16 cellular contexts compared by ENCODE assay signal in the genomic region with DNA sequence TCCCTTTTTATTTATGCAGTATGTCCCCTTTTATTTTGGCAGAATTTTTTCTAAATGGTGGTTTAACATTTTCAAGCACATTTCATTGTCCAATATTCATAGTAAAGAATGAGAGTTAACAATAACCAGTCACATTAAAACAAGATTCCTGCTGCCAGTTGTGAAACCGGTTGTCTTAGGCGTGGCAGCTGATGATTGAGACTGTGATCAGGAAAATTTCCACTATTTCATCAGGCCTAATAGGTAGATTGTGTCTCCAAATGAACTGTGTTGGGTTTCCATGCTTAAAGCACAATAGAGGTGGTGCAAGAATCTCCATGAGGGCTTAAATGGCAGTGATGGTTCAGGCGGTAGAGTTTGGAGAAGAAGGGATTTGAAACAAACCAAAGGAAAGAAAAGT. TPM values are rescaled to one million over a fixed set of nuclear protein-coding genes. Genes with fewer than 3 reads are reported as not detected.
DNase-seq lines count a peak whose midpoint lies in the region; ATAC-seq, FAIRE-seq and TF ChIP-seq lines count a peak whose summit lies in the region.
"Had no signal": no experiment of that assay in that cellular context is flagged by ENCODE, and none has a peak within 500 bp of the region (broad histone marks: within the 10 kb centered on the region; RNA-seq: fewer than 3 reads in every experiment).

No MANE protein-coding gene starts in this region.

- H3K9ac ChIP-seq in KMS-11, result peak overlapping the region; percentile 95
- H3K9ac ChIP-seq in mucosa of rectum (ENCODE audit: low read depth in 1 of 2, low read length in 2 of 2), result peak overlapping the region in 1 of 2 donors; percentile 5

- no peaks in the 10 kb centered on the region for H3K9me3 ChIP-seq in CD8-positive, alpha-beta T cell (ENCODE audit: low read length)
- no peaks in the 10 kb centered on the region for H3K9me3 ChIP-seq in mucosa of rectum (ENCODE audit: control insufficient read depth in 2 of 2, low read length in 2 of 2)
- H3K9me3 ChIP-seq: BE2C, gastroesophageal sphincter, psoas muscle had no signal

- peak overlapping the region; percentile 75 for H3K4me2 ChIP-seq in KMS-11

- H3K36me3 Mint-ChIP-seq in CD8-positive, alpha-beta T cell, result peaks cover 20% of the 10 kb centered on the region

- peaks cover 100% of the 10 kb centered on the region for H3K79me2 ChIP-seq in KMS-11 (ENCODE audit: insufficient read depth, low read depth)

- POLR2A ChIA-PET in CD8-positive, alpha-beta T cell (lab: Charles Lee), result interaction anchor here (0.9 to 1.0 kb wide), 2 partner anchors 10 to 16 kb away, joined by 3 to 5 read pairs; no protein-coding TSS in a partner anchor

- no peak for FAIRE-seq in bronchial epithelial cell (lab: Jason Lieb, UNC)
- FAIRE-seq: urothelium cell line had no signal

- CTCF ChIA-PET in CD8-positive, alpha-beta T cell (lab: Charles Lee), result no interaction called here

- H3K4me3 Mint-ChIP-seq in CD8-positive, alpha-beta T cell, result peak overlapping the region; percentile 90

- no peak overlapping the region for H2AFZ ChIP-seq in KMS-11 (ENCODE audit: low read depth)

- H3K9me3 Mint-ChIP-seq in CD8-positive, alpha-beta T cell, result no peaks in the 10 kb centered on the region

- H3K4me1 Mint-ChIP-seq in CD8-positive, alpha-beta T cell (ENCODE audit: low read depth), result peaks cover 72% of the 10 kb centered on the region

- no peaks in the 10 kb centered on the region for H3K36me3 ChIP-seq in CD8-positive, alpha-beta T cell (ENCODE audit: insufficient read depth, low read length)
- peaks cover 48% of the 10 kb centered on the region for H3K36me3 ChIP-seq in KMS-11 (ENCODE audit: insufficient read depth)
- peaks cover 11% of the 10 kb centered on the region for H3K36me3 ChIP-seq in bronchial epithelial cell (ENCODE audit: control insufficient read depth, insufficient read depth, low read length)
- peaks cover 10 to 21% of the 10 kb centered on the region in 2 donors for H3K36me3 ChIP-seq in mucosa of rectum (ENCODE audit: control insufficient read depth in 2 of 2, insufficient read depth in 2 of 2, low read length in 2 of 2)
- H3K36me3 ChIP-seq: BE2C had no signal

- TF ChIP-seq CTCF in CD8-positive, alpha-beta T cell (IDR thresholded peaks at IDR 0.05), result no peak
- TF ChIP-seq CTCF in KMS-11 (conservative IDR thresholded peaks at IDR 0.05; ENCODE audit: low read depth, low read length), result no peak
- TF ChIP-seq CTCF in bronchial epithelial cell (IDR thresholded peaks at IDR 0.05; ENCODE audit: insufficient read depth, low read length, severe bottlenecking), result no peak

- peak overlapping the region; percentile 8 for H3K4me3 ChIP-seq in CD8-positive, alpha-beta T cell (ENCODE audit: low read depth, low read length)
- H3K4me3 ChIP-seq in KMS-11 (IDR thresholded peaks at IDR 0.05; ENCODE audit: insufficient read depth, low read depth, low read length) (no peak overlapping the region), bronchial epithelial cell (ENCODE audit: low read depth, low read length) (no peak overlapping the region), mucosa of rectum (ENCODE audit: low read length in 2 of 2) (peak overlapping the region in 1 of 2 donors; percentile 45)
- H3K4me3 ChIP-seq: gastroesophageal sphincter, psoas muscle had no signal

- peak overlapping the region; percentile 64 for H3K27ac Mint-ChIP-seq in CD8-positive, alpha-beta T cell

- no peak for DNase-seq in CD8-positive, alpha-beta T cell
- peak; percentile 89 for DNase-seq in bronchial epithelial cell (ENCODE audit: low read depth)
- no peak for DNase-seq in stimulated activated CD4-positive, alpha-beta T cell treated with anti-CD3 and anti-CD28 coated beads, Interleukin-12 subunit alpha, Interleukin-12 subunit beta, amount 100 ng/mL, for 4 hours
- DNase-seq in NCI-H187 treated with DMSO at 0.1 percent for 48 hours (lab: John Stamatoyannopoulos, UW), result no peak
- DNase-seq: activated CD8-positive, alpha-beta memory T cell treated with anti-CD3 and anti-CD28 coated beads, Interleukin-2, amount 50 U/mL, for 48 hours; BE2C; effector CD4-positive, alpha-beta T cell; NCI-H82; psoas muscle; SIG-M5 had no signal

- no peaks in the 10 kb centered on the region for H3K27me3 ChIP-seq in CD8-positive, alpha-beta T cell (ENCODE audit: insufficient read depth, low read length)
- H3K27me3 ChIP-seq in KMS-11 (ENCODE audit: insufficient read depth, low read depth) (no peaks in the 10 kb centered on the region), bronchial epithelial cell (ENCODE audit: control insufficient read depth, insufficient read depth, low read length) (no peaks in the 10 kb centered on the region), mucosa of rectum (ENCODE audit: control insufficient read depth in 2 of 2, insufficient read depth in 2 of 2, low read length in 2 of 2) (no peaks in the 10 kb centered on the region)
- H3K27me3 ChIP-seq: BE2C had no signal

- no peak for ATAC-seq in CD8-positive, alpha-beta T cell
- no peak for ATAC-seq in HG03469 (IDR thresholded peaks at IDR 0.05; ENCODE audit: unreplicated experiment)
- ATAC-seq in GM21528 (IDR thresholded peaks at IDR 0.05; ENCODE audit: low FRiP score, unreplicated experiment), result no peak
- ATAC-seq: gastroesophageal sphincter, psoas muscle had no signal

- peaks cover 43% of the 10 kb centered on the region for H3K4me1 ChIP-seq in CD8-positive, alpha-beta T cell (ENCODE audit: insufficient read depth, low read length)
- H3K4me1 ChIP-seq in KMS-11 (ENCODE audit: low read depth, poor library complexity, severe bottlenecking), result peaks cover 54% of the 10 kb centered on the region
- peaks cover 21 to 24% of the 10 kb centered on the region in 2 donors for H3K4me1 ChIP-seq in mucosa of rectum (ENCODE audit: control insufficient read depth in 2 of 2, insufficient read depth in 2 of 2, low read length in 2 of 2)

- intact Hi-C loops in CD8-positive, alpha-beta T cell (cut with DNase I, micrococcal nuclease), result no loop called here

- H3K27me3 Mint-ChIP-seq in CD8-positive, alpha-beta T cell (ENCODE audit: low read depth), result peaks cover 9% of the 10 kb centered on the region

- H3K27ac ChIP-seq in CD8-positive, alpha-beta T cell (ENCODE audit: low read depth, low read length), result no peak overlapping the region
- peak overlapping the region; percentile 95 for H3K27ac ChIP-seq in KMS-11
- peak overlapping the region; percentile 35 to 52 for H3K27ac ChIP-seq in mucosa of rectum (ENCODE audit: low read depth in 2 of 2, low read length in 2 of 2)
- H3K27ac ChIP-seq: gastroesophageal sphincter, psoas muscle had no signal

- H4K20me1 ChIP-seq in KMS-11 (ENCODE audit: insufficient read depth), result no peaks in the 10 kb centered on the region

RNA-seq across cellular contexts. Expression of a gene that starts 15.3 kb away (rescaled TPM):
- 10 to 100 TPM; 35.5 to 38.4 TPM for total RNA-seq in CD8-positive, alpha-beta T cell
- 5.3 and 9.6 TPM in 2 replicates for total RNA-seq in bronchial epithelial cell
